1 cellular context compared by ENCODE assay signal in the genomic region with DNA sequence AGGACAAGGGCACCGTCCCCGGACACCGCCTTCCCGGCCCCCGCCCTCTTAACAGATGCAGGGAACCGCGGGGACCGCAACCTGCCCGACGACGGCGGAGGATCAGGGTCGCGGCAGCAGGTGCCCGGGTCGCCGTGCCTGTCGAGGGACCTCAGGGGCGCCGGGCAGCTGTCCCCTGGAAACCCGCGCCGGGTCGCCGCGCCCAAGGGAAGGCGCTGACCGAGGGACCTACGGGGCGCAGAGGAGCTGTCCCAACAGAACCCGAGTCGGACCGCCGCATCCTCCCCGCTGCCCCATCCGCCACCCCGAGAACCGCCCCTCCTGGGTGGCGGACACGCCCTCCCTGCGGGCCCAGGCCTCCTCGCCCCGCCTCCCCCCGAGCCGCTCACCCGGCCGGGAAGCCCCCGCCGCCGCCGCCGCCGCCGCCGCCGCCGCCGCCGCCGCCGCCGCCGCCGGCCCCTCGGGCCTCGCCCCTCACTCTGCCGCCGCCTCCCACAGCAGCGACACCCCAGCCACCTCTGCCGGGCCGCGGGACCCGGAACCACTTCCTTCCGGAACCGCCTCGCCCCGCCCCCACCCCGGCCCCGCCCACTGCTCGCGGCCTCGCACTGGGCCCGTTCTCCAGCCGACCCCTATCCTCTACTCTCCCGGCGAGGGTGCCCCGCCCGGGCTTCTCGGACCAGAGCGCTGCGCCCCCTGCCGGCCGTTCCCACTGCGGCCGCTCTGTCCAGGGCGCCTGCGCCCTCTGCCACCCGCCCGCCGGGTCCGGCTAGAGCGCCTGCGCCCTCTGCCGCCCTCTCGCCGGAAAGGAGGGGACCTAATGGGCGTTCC.
TF ChIP-seq lines count a peak whose summit lies in the region.

Gene BCLAF3 (minus strand): TSS at position 543 of the 831 bp plus-strand sequence. CDS start 20,797 bp downstream, outside the sequence.

TF ChIP-seq in K562, 482 proteins besides CTCF, POLR2A, EP300 and RAD21 (continued from another document and continues in another):
- no peak for TF ChIP-seq MIER1 (IDR thresholded peaks at IDR 0.05; ENCODE audit: low read depth)
- 0 out of 2 replicates have a peak, but pooled peaks have one; percentile 39 for TF ChIP-seq HNRNPL (IDR thresholded peaks at IDR 0.05; ENCODE audit: low read depth, low read length)
- TF ChIP-seq SNRNP70 (optimal IDR thresholded peaks at IDR 0.05; ENCODE audit: low read depth, low read length) = no peak
- no peak for TF ChIP-seq ZNF707 (CRISPR knock-in tag; conservative IDR thresholded peaks at IDR 0.05)
- TF ChIP-seq ZNF408 (CRISPR knock-in tag; IDR thresholded peaks at IDR 0.05; ENCODE audit: low read depth) = no peak
- no peak for TF ChIP-seq CHD1 (IDR thresholded peaks at IDR 0.05; ENCODE audit: low read length)
- TF ChIP-seq NR2C2 (CRISPR knock-in tag; IDR thresholded peaks at IDR 0.05) = no peak
- TF ChIP-seq NR2C2 (tag; IDR thresholded peaks at IDR 0.05) = peak; percentile 98
- TF ChIP-seq THAP7 (CRISPR knock-in tag; IDR thresholded peaks at IDR 0.05) = no peak
- TF ChIP-seq NCOA6 (IDR thresholded peaks at IDR 0.05) = peak; percentile 69; the same call in 1 of the 2 replicates
- no peak for TF ChIP-seq MTA2 (IDR thresholded peaks at IDR 0.05; ENCODE audit: low read depth)
- TF ChIP-seq HDAC3 (IDR thresholded peaks at IDR 0.05; ENCODE audit: borderline replicate concordance, partially characterized antibody) = no peak
- TF ChIP-seq ETS1 (conservative IDR thresholded peaks at IDR 0.05; ENCODE audit: control insufficient read depth, low read depth, low read length) = no peak
- TF ChIP-seq ZNF274 (IDR thresholded peaks at IDR 0.05; ENCODE audit: borderline replicate concordance, low read depth, low read length) = no peak
- TF ChIP-seq EHMT2 (IDR thresholded peaks at IDR 0.05) = no peak
- TF ChIP-seq ZBTB7A (IDR thresholded peaks at IDR 0.05; ENCODE audit: borderline replicate concordance, control insufficient read depth, low read depth, low read length) = no peak
- no peak for TF ChIP-seq ETS2 (tag; IDR thresholded peaks at IDR 0.05; ENCODE audit: borderline replicate concordance, poor library complexity, severe bottlenecking)
- TF ChIP-seq CC2D1A (IDR thresholded peaks at IDR 0.05) = no peak
- TF ChIP-seq ZNF583 (CRISPR knock-in tag; IDR thresholded peaks at IDR 0.05) = no peak
- no peak for TF ChIP-seq MXD1 (CRISPR knock-in tag; IDR thresholded peaks at IDR 0.05; ENCODE audit: borderline replicate concordance, poor library complexity, severe bottlenecking)
- peak; percentile 45; the same call in 1 of the 2 replicates for TF ChIP-seq ZBTB1 (CRISPR knock-in tag; IDR thresholded peaks at IDR 0.05; ENCODE audit: borderline replicate concordance, low read depth)
- TF ChIP-seq PHB2 (IDR thresholded peaks at IDR 0.05; ENCODE audit: low read depth) = no peak
- TF ChIP-seq MTA3 (IDR thresholded peaks at IDR 0.05; ENCODE audit: borderline replicate concordance) = peak; percentile 15; the same call in 1 of the 2 replicates
- no peak for TF ChIP-seq ZNF354B (CRISPR knock-in tag; IDR thresholded peaks at IDR 0.05)
- no peak for TF ChIP-seq ZHX1 (conservative IDR thresholded peaks at IDR 0.05; ENCODE audit: low read length)
- no peak for TF ChIP-seq CSDE1 (IDR thresholded peaks at IDR 0.05)
- no peak for TF ChIP-seq ZC3H11A (IDR thresholded peaks at IDR 0.05; ENCODE audit: low read depth, low read length)
- peak; percentile 30; the same call in 1 of the 2 replicates for TF ChIP-seq HCFC1 (IDR thresholded peaks at IDR 0.05; ENCODE audit: low read depth, low read length)
- no peak for TF ChIP-seq CBX5 (IDR thresholded peaks at IDR 0.05; ENCODE audit: borderline replicate concordance, low read depth)
- TF ChIP-seq FOXJ2 (tag; IDR thresholded peaks at IDR 0.05) = no peak
- 0 out of 2 replicates have a peak, but pooled peaks have one; percentile 27 for TF ChIP-seq ZNF384 (IDR thresholded peaks at IDR 0.05; ENCODE audit: low read depth, low read length)
- TF ChIP-seq SAFB (IDR thresholded peaks at IDR 0.05; ENCODE audit: borderline replicate concordance, low read depth, low read length) = no peak
- no peak for TF ChIP-seq XRCC3 (IDR thresholded peaks at IDR 0.05)
- TF ChIP-seq, protein P1, sequence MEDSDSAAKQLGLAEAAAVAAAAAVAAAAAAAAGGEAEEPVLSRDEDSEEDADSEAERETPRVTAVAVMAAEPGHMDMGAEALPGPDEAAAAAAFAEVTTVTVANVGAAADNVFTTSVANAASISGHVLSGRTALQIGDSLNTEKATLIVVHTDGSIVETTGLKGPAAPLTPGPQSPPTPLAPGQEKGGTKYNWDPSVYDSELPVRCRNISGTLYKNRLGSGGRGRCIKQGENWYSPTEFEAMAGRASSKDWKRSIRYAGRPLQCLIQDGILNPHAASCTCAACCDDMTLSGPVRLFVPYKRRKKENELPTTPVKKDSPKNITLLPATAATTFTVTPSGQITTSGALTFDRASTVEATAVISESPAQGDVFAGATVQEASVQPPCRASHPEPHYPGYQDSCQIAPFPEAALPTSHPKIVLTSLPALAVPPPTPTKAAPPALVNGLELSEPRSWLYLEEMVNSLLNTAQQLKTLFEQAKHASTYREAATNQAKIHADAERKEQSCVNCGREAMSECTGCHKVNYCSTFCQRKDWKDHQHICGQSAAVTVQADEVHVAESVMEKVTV (CRISPR knock-in tag; IDR thresholded peaks at IDR 0.05) = 0 out of 2 replicates have a peak, but pooled peaks have one; percentile 14
- no peak for TF ChIP-seq TCF3 (CRISPR knock-in tag; IDR thresholded peaks at IDR 0.05)
- TF ChIP-seq SMC3 (conservative IDR thresholded peaks at IDR 0.05; ENCODE audit: insufficient read depth, low read depth, low read length) = peak; percentile 64
- TF ChIP-seq NR0B1 (IDR thresholded peaks at IDR 0.05; ENCODE audit: partially characterized antibody) = no peak
- TF ChIP-seq BRF1 (IDR thresholded peaks at IDR 0.05; ENCODE audit: borderline replicate concordance, extremely low read depth, insufficient read length) = no peak
- TF ChIP-seq TGIF2 (CRISPR knock-in tag; IDR thresholded peaks at IDR 0.05) = no peak
- TF ChIP-seq ZNF511 (CRISPR knock-in tag; IDR thresholded peaks at IDR 0.05) = no peak
- no peak for TF ChIP-seq ZNF76 (CRISPR knock-in tag; IDR thresholded peaks at IDR 0.05; ENCODE audit: borderline replicate concordance)
- no peak for TF ChIP-seq ZKSCAN8 (CRISPR knock-in tag; IDR thresholded peaks at IDR 0.05)
- no peak for TF ChIP-seq NCOA2 (IDR thresholded peaks at IDR 0.05; ENCODE audit: partially characterized antibody in 2 of 2)
- TF ChIP-seq RUNX1 (IDR thresholded peaks at IDR 0.05; ENCODE audit: low read depth) = no peak
- TF ChIP-seq, protein P2, sequence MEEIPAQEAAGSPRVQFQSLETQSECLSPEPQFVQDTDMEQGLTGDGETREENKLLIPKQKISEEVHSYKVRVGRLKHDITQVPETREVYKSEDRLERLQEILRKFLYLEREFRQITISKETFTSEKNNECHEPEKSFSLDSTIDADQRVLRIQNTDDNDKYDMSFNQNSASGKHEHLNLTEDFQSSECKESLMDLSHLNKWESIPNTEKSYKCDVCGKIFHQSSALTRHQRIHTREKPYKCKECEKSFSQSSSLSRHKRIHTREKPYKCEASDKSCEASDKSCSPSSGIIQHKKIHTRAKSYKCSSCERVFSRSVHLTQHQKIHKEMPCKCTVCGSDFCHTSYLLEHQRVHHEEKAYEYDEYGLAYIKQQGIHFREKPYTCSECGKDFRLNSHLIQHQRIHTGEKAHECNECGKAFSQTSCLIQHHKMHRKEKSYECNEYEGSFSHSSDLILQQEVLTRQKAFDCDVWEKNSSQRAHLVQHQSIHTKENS (CRISPR knock-in tag; IDR thresholded peaks at IDR 0.05) = no peak
- no peak for TF ChIP-seq PML (IDR thresholded peaks at IDR 0.05; ENCODE audit: low read length)
- TF ChIP-seq OTX1 (CRISPR knock-in tag; IDR thresholded peaks at IDR 0.05) = no peak
- TF ChIP-seq RBBP5 (IDR thresholded peaks at IDR 0.05; ENCODE audit: borderline replicate concordance, insufficient read depth, low read length, poor library complexity, severe bottlenecking) = peak; percentile 66
- no peak for TF ChIP-seq ZNF121 (CRISPR knock-in tag; conservative IDR thresholded peaks at IDR 0.05)
- TF ChIP-seq MED1 (CRISPR knock-in tag; IDR thresholded peaks at IDR 0.05; ENCODE audit: borderline replicate concordance) = no peak
- peak in 1 of 2 experiments; percentile 33; a peak in 1 of 4 replicates for TF ChIP-seq RCOR1 (IDR thresholded peaks at IDR 0.05; ENCODE audit: borderline replicate concordance in 1 of 2, low read depth in 2 of 2, low read length in 2 of 2)
- TF ChIP-seq, protein P3, sequence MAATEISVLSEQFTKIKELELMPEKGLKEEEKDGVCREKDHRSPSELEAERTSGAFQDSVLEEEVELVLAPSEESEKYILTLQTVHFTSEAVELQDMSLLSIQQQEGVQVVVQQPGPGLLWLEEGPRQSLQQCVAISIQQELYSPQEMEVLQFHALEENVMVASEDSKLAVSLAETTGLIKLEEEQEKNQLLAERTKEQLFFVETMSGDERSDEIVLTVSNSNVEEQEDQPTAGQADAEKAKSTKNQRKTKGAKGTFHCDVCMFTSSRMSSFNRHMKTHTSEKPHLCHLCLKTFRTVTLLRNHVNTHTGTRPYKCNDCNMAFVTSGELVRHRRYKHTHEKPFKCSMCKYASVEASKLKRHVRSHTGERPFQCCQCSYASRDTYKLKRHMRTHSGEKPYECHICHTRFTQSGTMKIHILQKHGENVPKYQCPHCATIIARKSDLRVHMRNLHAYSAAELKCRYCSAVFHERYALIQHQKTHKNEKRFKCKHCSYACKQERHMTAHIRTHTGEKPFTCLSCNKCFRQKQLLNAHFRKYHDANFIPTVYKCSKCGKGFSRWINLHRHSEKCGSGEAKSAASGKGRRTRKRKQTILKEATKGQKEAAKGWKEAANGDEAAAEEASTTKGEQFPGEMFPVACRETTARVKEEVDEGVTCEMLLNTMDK (IDR thresholded peaks at IDR 0.05; ENCODE audit: borderline replicate concordance, insufficient read depth, low read depth, low read length, poor library complexity, severe bottlenecking) = peak; percentile 87
- no peak for TF ChIP-seq FUS (optimal IDR thresholded peaks at IDR 0.05; ENCODE audit: low read depth, low read length)
- TF ChIP-seq FOXJ3 (CRISPR knock-in tag; IDR thresholded peaks at IDR 0.05) = no peak
- TF ChIP-seq KAT7 (CRISPR knock-in tag; IDR thresholded peaks at IDR 0.05; ENCODE audit: borderline replicate concordance) = no peak
- TF ChIP-seq, protein P4, sequence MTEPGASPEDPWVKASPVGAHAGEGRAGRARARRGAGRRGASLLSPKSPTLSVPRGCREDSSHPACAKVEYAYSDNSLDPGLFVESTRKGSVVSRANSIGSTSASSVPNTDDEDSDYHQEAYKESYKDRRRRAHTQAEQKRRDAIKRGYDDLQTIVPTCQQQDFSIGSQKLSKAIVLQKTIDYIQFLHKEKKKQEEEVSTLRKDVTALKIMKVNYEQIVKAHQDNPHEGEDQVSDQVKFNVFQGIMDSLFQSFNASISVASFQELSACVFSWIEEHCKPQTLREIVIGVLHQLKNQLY (CRISPR knock-in tag; conservative IDR thresholded peaks at IDR 0.05) = no peak
- TF ChIP-seq SP2 (IDR thresholded peaks at IDR 0.05; ENCODE audit: extremely low read depth, low read depth, low read length, poor library complexity, severe bottlenecking) = no peak
